ENCODE assay signal across 27 cellular contexts in the genomic region with DNA sequence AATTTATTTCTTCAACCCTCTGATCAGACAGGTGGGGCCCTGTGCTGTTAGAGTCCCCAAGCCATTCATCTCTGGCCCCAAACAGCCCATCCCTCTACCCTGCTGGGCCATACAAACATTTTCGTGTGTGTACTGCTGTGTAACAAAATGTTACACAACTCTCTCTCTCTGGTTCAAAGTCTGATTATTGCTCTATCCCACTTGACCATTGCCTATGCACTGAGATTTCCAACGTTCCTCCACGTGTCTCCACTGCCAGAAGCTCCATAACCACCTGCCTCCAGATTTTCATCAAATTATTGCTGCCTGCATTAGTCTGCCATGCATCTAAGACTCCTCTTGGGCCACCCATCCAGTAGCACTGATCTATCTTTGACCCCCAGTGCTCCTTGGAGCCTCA.
"Had no signal": no experiment of that assay in that cellular context is flagged by ENCODE, and none has a peak within 500 bp of the region (broad histone marks: within the 10 kb centered on the region; RNA-seq: fewer than 3 reads in every experiment).

No MANE protein-coding gene starts in this region.

- H3K4me1 Mint-ChIP-seq: mesothelial cell of epicardium, naive B cell had no signal

- DNase-seq: colonic mucosa; cortex of kidney; effector CD8-positive, alpha-beta T cell; effector memory CD8-positive, alpha-beta T cell; endodermal cell; erythroblast; esophagus squamous epithelium; foreskin fibroblast; foreskin melanocyte; gastrocnemius medialis; glutamatergic neuron; head of caudate nucleus; heart right ventricle; hippocampal formation; left cardiac atrium; left ventricle myocardium inferior; lower lobe of right lung; mesenchymal stem cell; mucosa of descending colon; naive B cell had no signal

- H3K27ac ChIP-seq: colonic mucosa, epithelial cell of prostate, esophagus squamous epithelium, gastrocnemius medialis, heart right ventricle, left ventricle myocardium inferior, lower lobe of right lung had no signal

- H3K4me3 ChIP-seq: colonic mucosa, esophagus squamous epithelium, gastrocnemius medialis, heart right ventricle, left ventricle myocardium inferior, lower lobe of right lung, mucosa of descending colon had no signal

- H3K4me1 ChIP-seq: colonic mucosa, esophagus squamous epithelium, gastrocnemius medialis, heart right ventricle, left ventricle myocardium inferior, lower lobe of right lung had no signal

- H3K4me3 Mint-ChIP-seq: dendritic cell treated with granulocyte-macrophage colony-stimulating factor and Interleukin-4, amounts not matched to agents 40 ng/mL and 50 ng/mL, for 4 days; effector memory CD8-positive, alpha-beta T cell; endodermal cell; mesothelial cell of epicardium; naive B cell had no signal

- H3K9me3 Mint-ChIP-seq: dendritic cell treated with granulocyte-macrophage colony-stimulating factor and Interleukin-4, amounts not matched to agents 40 ng/mL and 50 ng/mL, for 4 days; effector memory CD8-positive, alpha-beta T cell; endodermal cell; naive B cell had no signal

- ATAC-seq: effector memory CD8-positive, alpha-beta T cell; esophagus mucosa; gastrocnemius medialis; heart right ventricle; left cardiac atrium; lower lobe of right lung; mucosa of descending colon had no signal

- H3K36me3 Mint-ChIP-seq: mesothelial cell of epicardium, naive B cell had no signal

- H3K36me3 ChIP-seq: colonic mucosa, esophagus squamous epithelium, gastrocnemius medialis, heart right ventricle, left ventricle myocardium inferior, lower lobe of right lung had no signal

- FAIRE-seq: endometrium, islet of Langerhans, keratinocyte had no signal

- H3K9me3 ChIP-seq: colonic mucosa, esophagus squamous epithelium, gastrocnemius medialis, heart right ventricle, left ventricle myocardium inferior, lower lobe of right lung, mucosa of descending colon had no signal

- H3K27me3 ChIP-seq: colonic mucosa, esophagus squamous epithelium, gastrocnemius medialis had no signal

- H3K27ac Mint-ChIP-seq: dendritic cell treated with granulocyte-macrophage colony-stimulating factor and Interleukin-4, amounts not matched to agents 40 ng/mL and 50 ng/mL, for 4 days; effector memory CD8-positive, alpha-beta T cell; endodermal cell; mesothelial cell of epicardium; naive B cell had no signal
